ENCODE assay signal across 25 cellular contexts in the genomic region with DNA sequence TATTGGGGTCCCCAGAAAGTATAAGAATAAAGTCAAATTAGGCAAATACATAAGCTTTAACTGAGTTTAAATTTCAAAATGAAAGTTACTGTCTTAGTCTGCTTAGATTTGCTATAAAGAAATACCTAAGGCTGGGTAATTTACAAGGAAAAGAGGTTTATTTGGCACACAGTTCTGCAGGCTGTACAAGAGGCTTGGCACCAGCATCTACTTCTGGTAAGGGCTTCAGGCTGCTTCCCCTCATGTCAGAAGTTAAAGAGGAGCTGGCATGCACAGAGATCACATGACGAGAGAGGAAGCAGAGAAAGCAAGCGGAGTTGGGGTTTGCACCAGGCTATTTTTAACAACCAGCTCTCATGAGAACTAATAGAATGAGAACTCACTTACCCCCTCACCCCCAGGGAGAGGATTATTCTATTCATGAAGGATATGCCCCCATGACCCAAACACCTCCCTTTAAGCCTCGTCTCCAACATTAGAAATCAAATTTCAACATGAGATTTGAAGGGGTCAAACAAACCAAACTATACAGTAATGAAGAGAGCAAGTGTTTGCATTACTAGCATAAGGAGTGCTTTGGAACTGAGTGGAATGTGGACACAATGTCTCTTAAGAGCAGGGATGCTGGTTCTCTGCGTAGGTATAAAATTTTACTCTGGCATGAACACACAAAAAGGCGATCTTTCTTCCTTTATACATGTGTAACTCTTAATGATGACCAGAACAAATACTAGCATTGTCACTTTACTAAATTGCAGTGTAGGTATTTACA.
"Had no signal": no experiment of that assay in that cellular context is flagged by ENCODE, and none has a peak within 500 bp of the region (broad histone marks: within the 10 kb centered on the region; RNA-seq: fewer than 3 reads in every experiment).

No MANE protein-coding gene starts in this region.

- H3K9me3 ChIP-seq: gastrocnemius medialis, neutrophil, pancreas, psoas muscle, right atrium auricular region, stomach, transverse colon, uterus had no signal

- ATAC-seq: esophagus mucosa; gastrocnemius medialis; left ventricle myocardium superior; natural killer cell treated with Interleukin-12 subunit alpha and Interleukin-12 subunit beta and Interleukin-15 and Interleukin-18, amount 100 ng/mL, for 72 hours; pancreas; psoas muscle had no signal

- H3K27me3 Mint-ChIP-seq: activated B cell treated with CpG ODN at 0.5 μM for 24 hours; activated CD4-positive, alpha-beta memory T cell treated with anti-CD3 and anti-CD28 coated beads for 36 hours; activated naive CD8-positive, alpha-beta T cell treated with anti-CD3 and anti-CD28 coated beads for 36 hours; natural killer cell treated with Interleukin-12 subunit alpha and Interleukin-12 subunit beta and Interleukin-15 and Interleukin-18, amount 100 ng/mL, for 72 hours had no signal

- H3K4me1 ChIP-seq: gastrocnemius medialis, pancreas, psoas muscle, right atrium auricular region, stomach, uterus had no signal

- H3K4me3 Mint-ChIP-seq: activated B cell treated with CpG ODN at 0.5 μM for 24 hours; activated CD4-positive, alpha-beta memory T cell treated with anti-CD3 and anti-CD28 coated beads for 36 hours; activated naive CD8-positive, alpha-beta T cell treated with anti-CD3 and anti-CD28 coated beads for 36 hours; natural killer cell treated with Interleukin-12 subunit alpha and Interleukin-12 subunit beta and Interleukin-15 and Interleukin-18, amount 100 ng/mL, for 72 hours; T-helper 2 cell treated with Interferon-gamma antibody and Interleukin-4, amounts not matched to agents 5 μg/mL and 100 μg/mL, for 36 hours had no signal

- H3K36me3 ChIP-seq: gastrocnemius medialis, neutrophil, pancreas, right atrium auricular region, stomach, transverse colon, uterus had no signal

- H3K27me3 ChIP-seq: gastrocnemius medialis, neutrophil, pancreas, right atrium auricular region, stomach, transverse colon, uterus had no signal

- DNase-seq: activated B cell treated with CpG ODN at 0.5 μM for 24 hours; activated CD4-positive, alpha-beta memory T cell treated with anti-CD3 and anti-CD28 coated beads for 36 hours; activated CD4-positive, alpha-beta T cell treated with anti-CD3 and anti-CD28 coated beads for 4 hours; activated naive CD4-positive, alpha-beta T cell treated with Interleukin-2 at 50 U/mL for 16 hours; activated naive CD8-positive, alpha-beta T cell treated with anti-CD3 and anti-CD28 coated beads for 36 hours; activated T-cell treated with anti-CD3 and anti-CD28 coated beads, Interleukin-2, amount 50 U/mL, for 48 hours; central memory CD4-positive, alpha-beta T cell; dermis blood vessel endothelial cell; effector CD8-positive, alpha-beta T cell; gastrocnemius medialis; hypothalamus; left ventricle myocardium superior; pancreas; psoas muscle; stimulated activated CD4-positive, alpha-beta T cell treated with anti-CD3 and anti-CD28 coated beads, Interleukin-4, amount 100 ng/mL, for 4 hours; stomach; transverse colon; uterus had no signal

- H3K36me3 Mint-ChIP-seq: activated CD4-positive, alpha-beta memory T cell treated with anti-CD3 and anti-CD28 coated beads for 36 hours; activated naive CD8-positive, alpha-beta T cell treated with anti-CD3 and anti-CD28 coated beads for 36 hours; natural killer cell treated with Interleukin-12 subunit alpha and Interleukin-12 subunit beta and Interleukin-15 and Interleukin-18, amount 100 ng/mL, for 72 hours had no signal

- FAIRE-seq: astrocyte, endothelial cell of umbilical vein, pancreas had no signal

- H3K27ac ChIP-seq: gastrocnemius medialis, neutrophil, pancreas, psoas muscle, right atrium auricular region, stomach, transverse colon, uterus had no signal

- H3K27ac Mint-ChIP-seq: activated B cell treated with CpG ODN at 0.5 μM for 24 hours; activated CD4-positive, alpha-beta memory T cell treated with anti-CD3 and anti-CD28 coated beads for 36 hours; activated naive CD8-positive, alpha-beta T cell treated with anti-CD3 and anti-CD28 coated beads for 36 hours; natural killer cell treated with Interleukin-12 subunit alpha and Interleukin-12 subunit beta and Interleukin-15 and Interleukin-18, amount 100 ng/mL, for 72 hours; T-helper 2 cell treated with Interferon-gamma antibody and Interleukin-4, amounts not matched to agents 5 μg/mL and 100 μg/mL, for 36 hours had no signal

- H3K9me3 Mint-ChIP-seq: activated CD4-positive, alpha-beta memory T cell treated with anti-CD3 and anti-CD28 coated beads for 36 hours; activated naive CD8-positive, alpha-beta T cell treated with anti-CD3 and anti-CD28 coated beads for 36 hours; T-helper 2 cell treated with Interferon-gamma antibody and Interleukin-4, amounts not matched to agents 5 μg/mL and 100 μg/mL, for 36 hours had no signal

- H3K4me3 ChIP-seq: gastrocnemius medialis, pancreas, psoas muscle, right atrium auricular region, stomach, transverse colon, uterus had no signal
